Comparison of ENCODE assay signal across 8 cellular contexts in the genomic region with DNA sequence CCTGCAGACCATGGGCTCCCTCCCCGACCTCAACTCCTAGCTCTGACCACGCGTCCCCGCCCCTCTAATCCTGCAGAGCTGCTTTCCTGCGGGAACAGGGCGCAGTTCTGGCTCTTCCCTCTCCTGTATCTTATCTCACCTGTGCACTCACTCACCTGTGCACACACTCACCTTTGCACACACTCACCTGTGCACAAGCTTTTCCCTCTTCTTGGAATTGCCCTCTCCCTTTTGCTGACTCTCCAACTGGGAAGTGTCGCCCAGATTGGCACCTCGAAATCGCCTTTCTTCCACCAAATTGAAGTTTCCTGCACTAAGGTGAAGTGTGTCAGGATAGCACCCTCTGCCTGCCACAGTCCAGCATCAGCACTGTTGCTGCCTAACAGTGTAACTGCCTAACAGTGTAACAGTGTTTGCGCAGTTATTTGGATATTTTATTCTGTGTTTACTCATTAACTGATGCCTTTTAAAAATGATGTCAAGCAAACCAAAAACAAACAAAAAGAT. TPM values are rescaled to one million over a fixed set of nuclear protein-coding genes. Genes with fewer than 3 reads are reported as not detected.
A peak's percentile ranks its signal among the peaks of the same experiment; 100 is the strongest.
DNase-seq lines count a peak whose midpoint lies in the region; ATAC-seq, FAIRE-seq and TF ChIP-seq lines count a peak whose summit lies in the region.

No MANE protein-coding gene starts in this region.

- CTCF ChIA-PET in activated CD4-positive, alpha-beta T cell treated with anti-CD3 and anti-CD28 coated beads, Interleukin-2, amount 10 ng/mL, durations not matched to agents 7 days and 5 days (lab: Charles Lee) = interaction anchor here (0.8 to 8.4 kb wide), 6 partner anchors 11 to 43 kb away, joined by 3 to 58 read pairs (median 5); a partner anchor contains a TSS

- H3K4me2 ChIP-seq in fibroblast of lung (ENCODE audit: extremely low read depth, insufficient read depth, low read length) = peak overlapping the region; percentile 87

- H3K4me1 ChIP-seq in ACC112 (ENCODE audit: control insufficient read depth, insufficient read depth, low read length, unreplicated experiment) (peaks cover 25% of the 10 kb centered on the region), fibroblast of lung (ENCODE audit: control insufficient read depth, extremely low read depth, insufficient read depth, low read length) (no peaks in the 10 kb centered on the region)

- POLR2A ChIA-PET in activated CD4-positive, alpha-beta T cell treated with anti-CD3 and anti-CD28 coated beads, Interleukin-2, amount 10 ng/mL, durations not matched to agents 7 days and 5 days (lab: Charles Lee) = interaction anchor here (0.6 to 6.1 kb wide), 3 partner anchors 12 to 50 kb away, joined by 3 to 69 read pairs (median 7); a partner anchor contains a TSS

- TF ChIP-seq CTCF in fibroblast of lung (conservative IDR thresholded peaks at IDR 0.05 in 1 of 2, IDR thresholded peaks at IDR 0.05 in 1 of 2; ENCODE audit: low read depth in 1 of 2, low read length in 2 of 2) (peak; percentile 33 to 52), neural crest cell (conservative IDR thresholded peaks at IDR 0.05) (peak; percentile 61)

- no peak for TF ChIP-seq POLR2A in GM12891 (IDR thresholded peaks at IDR 0.05; ENCODE audit: low read depth, low read length)

- H3K27me3 ChIP-seq in ACC112 (ENCODE audit: insufficient read depth, low read length) = no peaks in the 10 kb centered on the region
- H3K27me3 ChIP-seq in fibroblast of lung (ENCODE audit: control insufficient read depth, insufficient read depth, low read length) = peaks cover 2% of the 10 kb centered on the region

- H3K36me3 Mint-ChIP-seq in activated CD4-positive, alpha-beta T cell treated with anti-CD3 and anti-CD28 coated beads, Interleukin-2, amount 10 ng/mL, durations not matched to agents 7 days and 5 days (ENCODE audit: low read depth) = peaks cover 65% of the 10 kb centered on the region
- peaks cover 7% of the 10 kb centered on the region for H3K36me3 Mint-ChIP-seq in neural crest cell (ENCODE audit: low read depth)

- peaks cover 17% of the 10 kb centered on the region for H3K9me3 Mint-ChIP-seq in activated CD4-positive, alpha-beta T cell treated with anti-CD3 and anti-CD28 coated beads, Interleukin-2, amount 10 ng/mL, durations not matched to agents 7 days and 5 days
- H3K9me3 Mint-ChIP-seq in neural crest cell = peaks cover 3% of the 10 kb centered on the region

- H3K4me1 Mint-ChIP-seq in activated CD4-positive, alpha-beta T cell treated with anti-CD3 and anti-CD28 coated beads, Interleukin-2, amount 10 ng/mL, durations not matched to agents 7 days and 5 days = peaks cover 64% of the 10 kb centered on the region
- peaks cover 9% of the 10 kb centered on the region for H3K4me1 Mint-ChIP-seq in neural crest cell

- peak; percentile 34 for ATAC-seq in HG02852 (IDR thresholded peaks at IDR 0.05; ENCODE audit: unreplicated experiment)

- H3K4me3 Mint-ChIP-seq in activated CD4-positive, alpha-beta T cell treated with anti-CD3 and anti-CD28 coated beads, Interleukin-2, amount 10 ng/mL, durations not matched to agents 7 days and 5 days = peak overlapping the region; percentile 96
- H3K4me3 Mint-ChIP-seq in neural crest cell = peak overlapping the region; percentile 88

- peak; percentile 99 for FAIRE-seq in GM12891 (lab: Jason Lieb, UNC)

- H3K36me3 ChIP-seq in ACC112 (ENCODE audit: insufficient read depth, low read length) = peaks cover 40% of the 10 kb centered on the region
- H3K36me3 ChIP-seq in fibroblast of lung (ENCODE audit: control insufficient read depth, insufficient read depth, low read length) = no peaks in the 10 kb centered on the region

- peak overlapping the region; percentile 57 for H3K9ac ChIP-seq in fibroblast of lung (ENCODE audit: insufficient read depth, low read length)

- no peaks in the 10 kb centered on the region for H4K20me1 ChIP-seq in fibroblast of lung (ENCODE audit: control insufficient read depth, extremely low read depth, insufficient read depth, low read length)

- peak overlapping the region; percentile 59; the same call in 1 of the 2 replicates for H3K27ac ChIP-seq in ACC112 (ENCODE audit: low read depth, low read length)
- no peak overlapping the region for H3K27ac ChIP-seq in fibroblast of lung (ENCODE audit: insufficient read depth, low read length)

- H2AFZ ChIP-seq in ACC112 (ENCODE audit: low read length, unreplicated experiment) (peak overlapping the region; percentile 82), fibroblast of lung (ENCODE audit: low read length) (peak overlapping the region; percentile 84)

- DNase-seq in GM12891 (ENCODE audit: insufficient read length, low spot score) = no peak
- peak; percentile 41 for DNase-seq in NCI-H187 treated with DMSO at 0.1 percent for 48 hours (lab: John Stamatoyannopoulos, UW)
- peak; percentile 58 for DNase-seq in activated CD4-positive, alpha-beta T cell treated with anti-CD3 and anti-CD28 coated beads, Interleukin-2, amount 10 ng/mL, durations not matched to agents 7 days and 5 days
- peak; percentile 21 to 32 for DNase-seq in fibroblast of lung (ENCODE audit: low read depth in 2 of 2)
- peak; percentile 4 for DNase-seq in neural crest cell (ENCODE audit: low read depth, low spot score)
- no peak for DNase-seq in dedifferentiated amniotic fluid mesenchymal stem cell (ENCODE audit: extremely low spot score)

- H3K4me3 ChIP-seq in ACC112 (ENCODE audit: low read depth, low read length) = peak overlapping the region; percentile 88
- H3K4me3 ChIP-seq in fibroblast of lung (replicated peaks in 1 of 4; ENCODE audit: control extremely low read depth in 1 of 4, insufficient read depth in 1 of 4, low read depth in 3 of 4, low read length in 4 of 4) = peak overlapping the region; percentile 36 to 62 (median 51)

- peak overlapping the region; percentile 100 for H3K27ac Mint-ChIP-seq in activated CD4-positive, alpha-beta T cell treated with anti-CD3 and anti-CD28 coated beads, Interleukin-2, amount 10 ng/mL, durations not matched to agents 7 days and 5 days
- no peak overlapping the region for H3K27ac Mint-ChIP-seq in neural crest cell (ENCODE audit: unreplicated experiment)

- no peaks in the 10 kb centered on the region for H3K9me3 ChIP-seq in fibroblast of lung (ENCODE audit: control insufficient read depth, insufficient read depth, low read depth, low read length)

- H3K79me2 ChIP-seq in ACC112 (ENCODE audit: control insufficient read depth, insufficient read depth, low read length, unreplicated experiment) = peaks cover 49% of the 10 kb centered on the region
- no peaks in the 10 kb centered on the region for H3K79me2 ChIP-seq in fibroblast of lung (ENCODE audit: control insufficient read depth, insufficient read depth, low read length)

- no peaks in the 10 kb centered on the region for H3K27me3 Mint-ChIP-seq in activated CD4-positive, alpha-beta T cell treated with anti-CD3 and anti-CD28 coated beads, Interleukin-2, amount 10 ng/mL, durations not matched to agents 7 days and 5 days
- peaks cover 12% of the 10 kb centered on the region for H3K27me3 Mint-ChIP-seq in neural crest cell (ENCODE audit: low read depth)

TF ChIP-seq in GM12891, 5 proteins besides CTCF, POLR2A, EP300 and RAD21:
- no peak for TF ChIP-seq SPI1 (IDR thresholded peaks at IDR 0.05; ENCODE audit: low read depth, low read length)
- TF ChIP-seq POLR2AphosphoS5 (IDR thresholded peaks at IDR 0.05; ENCODE audit: low read depth, low read length) = no peak
- TF ChIP-seq TAF1 (IDR thresholded peaks at IDR 0.05; ENCODE audit: low read depth, low read length) = no peak
- no peak for TF ChIP-seq POU2F2 (IDR thresholded peaks at IDR 0.05; ENCODE audit: low read depth, low read length)
- TF ChIP-seq PAX5 (IDR thresholded peaks at IDR 0.05; ENCODE audit: insufficient read depth, low read length, severe bottlenecking) = no peak

RNA-seq across cellular contexts. Expression of a gene that starts 0.6 kb away (rescaled TPM):
- polyA plus RNA-seq in GM12891 (2012; ENCODE audit: low read depth, missing spikeins) = 3.6 TPM
- total RNA-seq in activated CD4-positive, alpha-beta T cell treated with anti-CD3 and anti-CD28 coated beads, Interleukin-2, amount 10 ng/mL, durations not matched to agents 7 days and 5 days = 10 to 100 TPM; 94.3 to 96.0 TPM
- 0.26 and 0.33 TPM in 2 replicates for total RNA-seq in fibroblast of lung
- polyA plus RNA-seq in fibroblast of lung = 0.20 and 0.52 TPM in 2 replicates
- 0.12 and 0.61 TPM in 2 replicates for polyA plus RNA-seq in fibroblast of lung (2012)
- 0.67 and 3.7 TPM in 2 replicates for polyA minus RNA-seq in fibroblast of lung (ENCODE audit: low replicate concordance)
- total RNA-seq in neural crest cell = 2.2 and 3.3 TPM in 2 replicates

RNA-seq across cellular contexts. Expression of a gene that starts 11.3 kb away (rescaled TPM):
- 1.8 TPM for polyA plus RNA-seq in GM12891 (2012; ENCODE audit: low read depth, missing spikeins)
- 100 to 1,000 TPM; 100 to 101 TPM for total RNA-seq in activated CD4-positive, alpha-beta T cell treated with anti-CD3 and anti-CD28 coated beads, Interleukin-2, amount 10 ng/mL, durations not matched to agents 7 days and 5 days
- total RNA-seq in fibroblast of lung (0.77 and 1.7 TPM in 2 replicates), neural crest cell (1.0 and 1.1 TPM in 2 replicates)
- 0.14 and 0.17 TPM in 2 replicates for polyA plus RNA-seq in fibroblast of lung
- 0.03 and 0.13 TPM in 2 replicates for polyA plus RNA-seq in fibroblast of lung (2012)
- polyA minus RNA-seq in fibroblast of lung (ENCODE audit: low replicate concordance) = not detected in 2 replicates

RNA-seq across cellular contexts. Expression of a gene that starts 50.9 kb away (rescaled TPM):
- polyA plus RNA-seq in GM12891 (2012; ENCODE audit: low read depth, missing spikeins) = 4.7 TPM
- total RNA-seq in activated CD4-positive, alpha-beta T cell treated with anti-CD3 and anti-CD28 coated beads, Interleukin-2, amount 10 ng/mL, durations not matched to agents 7 days and 5 days = 100 to 1,000 TPM in 1 of 2 experiments, 10 to 100 TPM in 1; 89.6 to 101 TPM
- total RNA-seq in fibroblast of lung = 0.17 and 0.26 TPM in 2 replicates
- polyA plus RNA-seq in fibroblast of lung = 0.24 and 0.40 TPM in 2 replicates
- polyA plus RNA-seq in fibroblast of lung (2012) = 0.15 and 0.31 TPM in 2 replicates
- polyA minus RNA-seq in fibroblast of lung (ENCODE audit: low replicate concordance) = 0.16 and 0.37 TPM in 2 replicates
- 49.6 and 49.9 TPM in 2 replicates for total RNA-seq in neural crest cell

Comparison
In these comparisons a context has a peak if more than half of its experiments do, and no peak if none do; other contexts are left out.
1. DNase-seq: peak in NCI-H187 treated with DMSO at 0.1 percent for 48 hours (single experiment), activated CD4-positive, alpha-beta T cell treated with anti-CD3 and anti-CD28 coated beads, Interleukin-2, amount 10 ng/mL, durations not matched to agents 7 days and 5 days (single experiment), fibroblast of lung (2 of 2) and neural crest cell (single experiment); none in GM12891 (single experiment) and dedifferentiated amniotic fluid mesenchymal stem cell (single experiment).
2. RNA of a gene that starts 0.6 kb away (total RNA-seq): 94.3 to 96.0 TPM in activated CD4-positive, alpha-beta T cell treated with anti-CD3 and anti-CD28 coated beads, Interleukin-2, amount 10 ng/mL, durations not matched to agents 7 days and 5 days; 2.2 to 3.3 TPM in neural crest cell and 0.26 to 0.33 TPM in fibroblast of lung; every median in the first group is over 10 times any median in the second.
3. RNA of a gene that starts 11.3 kb away (total RNA-seq): 100 to 101 TPM in activated CD4-positive, alpha-beta T cell treated with anti-CD3 and anti-CD28 coated beads, Interleukin-2, amount 10 ng/mL, durations not matched to agents 7 days and 5 days; 0.77 to 1.7 TPM in fibroblast of lung and 1.0 to 1.1 TPM in neural crest cell; every median in the first group is over 10 times any median in the second.
4. RNA of a gene that starts 50.9 kb away (total RNA-seq): 89.6 to 101 TPM in activated CD4-positive, alpha-beta T cell treated with anti-CD3 and anti-CD28 coated beads, Interleukin-2, amount 10 ng/mL, durations not matched to agents 7 days and 5 days and 49.6 to 49.9 TPM in neural crest cell; 0.17 to 0.26 TPM in fibroblast of lung; every median in the first group is over 10 times any median in the second.